11 cellular contexts compared by ENCODE assay signal in the genomic region with DNA sequence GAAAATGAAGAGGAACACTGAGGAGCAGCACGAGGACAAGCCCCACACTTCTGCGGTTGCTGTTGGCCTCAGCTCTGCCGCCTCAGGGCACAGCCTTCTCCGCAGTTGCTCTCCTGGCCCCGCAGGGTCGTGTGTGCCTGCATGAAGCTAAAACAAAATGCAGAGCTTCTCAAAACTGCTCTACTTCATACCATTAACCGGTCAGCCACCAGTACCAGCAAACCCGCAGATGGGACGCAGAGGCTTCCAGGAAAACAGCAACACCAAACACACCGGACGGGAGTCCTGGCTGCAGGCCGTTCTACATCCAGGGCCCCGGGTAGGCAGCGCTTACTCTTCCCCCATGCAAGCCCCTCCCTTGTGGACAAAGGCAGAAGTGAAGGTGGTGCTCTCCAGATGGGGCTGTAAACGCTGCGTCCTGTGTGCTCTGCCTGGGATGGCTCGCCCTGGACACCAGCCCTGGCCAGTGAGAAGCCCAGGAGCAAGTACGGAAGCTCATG. TPM values are rescaled to one million over a fixed set of nuclear protein-coding genes. Genes with fewer than 3 reads are reported as not detected.
DNase-seq lines count a peak whose midpoint lies in the region; ATAC-seq and TF ChIP-seq lines count a peak whose summit lies in the region.
"Had no signal": no experiment of that assay in that cellular context is flagged by ENCODE, and none has a peak within 500 bp of the region (broad histone marks: within the 10 kb centered on the region; RNA-seq: fewer than 3 reads in every experiment).

No MANE protein-coding gene starts in this region.

- intact Hi-C loops in A673 (cut with micrococcal nuclease; ENCODE audit: unreplicated experiment): loop anchor here (2.0 to 5.0 kb wide), 3 partner anchors 109 to 184 kb away; partner anchors contain the start of genes ACAP3, B3GALT6, PUSL1 and SDF4

- no peak overlapping the region for H2AFZ ChIP-seq in SK-N-SH (ENCODE audit: low read depth)

- peaks cover 0 to 23% of the 10 kb centered on the region in 2 donors for H3K27me3 Mint-ChIP-seq in effector memory CD8-positive, alpha-beta T cell

- H3K27me3 ChIP-seq in A673 (replicated peaks; ENCODE audit: insufficient read depth, low read depth, low read length, poor library complexity): no peaks in the 10 kb centered on the region
- 0 out of 2 replicates have a peak, but pooled peaks cover 6% of the 10 kb centered on the region for H3K27me3 ChIP-seq in SK-N-SH (ENCODE audit: insufficient read depth)

- H3K9me2 ChIP-seq in SK-N-SH: no peaks in the 10 kb centered on the region

- TF ChIP-seq EP300 in SK-N-SH (IDR thresholded peaks at IDR 0.05; ENCODE audit: borderline replicate concordance in 1 of 2, low read depth in 1 of 2, low read length in 1 of 2): no peak

- peaks cover 10% of the 10 kb centered on the region for H3F3A ChIP-seq in SK-N-SH (replicated peaks; ENCODE audit: insufficient read depth)

- H3K4me3 ChIP-seq in A673 (ENCODE audit: low read depth, low read length, poor library complexity, severe bottlenecking) (no peak overlapping the region), SK-N-SH (ENCODE audit: low read depth in 2 of 2, low read length in 1 of 2) (no peak overlapping the region)

- no peaks in the 10 kb centered on the region for H3K9me3 Mint-ChIP-seq in effector memory CD8-positive, alpha-beta T cell
- H3K9me3 Mint-ChIP-seq: stimulated activated naive CD8-positive, alpha-beta T cell treated with anti-CD3 and anti-CD28 coated beads, Interleukin-15, Interleukin-2, amounts not matched to agents 100 ng/mL and 50 ng/mL, for 24 hours had no signal

- TF ChIP-seq CTCF in A673 (conservative IDR thresholded peaks at IDR 0.05; ENCODE audit: low read depth, low read length) (no peak), SK-N-SH (IDR thresholded peaks at IDR 0.05) (no peak)

- H3K36me3 ChIP-seq in A673 (ENCODE audit: insufficient read depth, low read length, poor library complexity, severe bottlenecking) (no peaks in the 10 kb centered on the region), SK-N-SH (replicated peaks in 1 of 2; ENCODE audit: control insufficient read depth in 1 of 2, insufficient read depth in 2 of 2, low read length in 1 of 2) (no peaks in the 10 kb centered on the region)

- no peak overlapping the region for H3K27ac ChIP-seq in A673 (ENCODE audit: low read depth, low read length, poor library complexity, severe bottlenecking)
- H3K27ac ChIP-seq in SK-N-SH (ENCODE audit: low read depth in 2 of 2, low read length in 1 of 2): no peak overlapping the region
- H3K27ac ChIP-seq: SK-N-MC had no signal

- DNase-seq in A673 (ENCODE audit: low spot score): peak; percentile 44
- DNase-seq in EH (ENCODE audit: low read depth): peak; percentile 59
- DNase-seq in SK-N-SH: peak; percentile 61
- peak; percentile 44 for DNase-seq in left kidney (ENCODE audit: low read depth, low spot score)
- no peak for DNase-seq in effector memory CD8-positive, alpha-beta T cell
- no peak for DNase-seq in NCI-H146 (lab: John Stamatoyannopoulos, UW)
- DNase-seq: NCI-H2227 treated with DMSO at 0.1 percent for 48 hours had no signal

- WGBS in SK-N-SH (ENCODE audit: low lambda C conversion rate): 60% methylated on average over 16 of the region's 18 CpGs

- peaks cover 0 to 7% of the 10 kb centered on the region in 2 donors for H3K4me1 Mint-ChIP-seq in effector memory CD8-positive, alpha-beta T cell (ENCODE audit: low read depth in 2 of 2)

- ATAC-seq in effector memory CD8-positive, alpha-beta T cell (replicated peaks): no peak
- no peak for ATAC-seq in GM18498 (IDR thresholded peaks at IDR 0.05; ENCODE audit: unreplicated experiment)
- ATAC-seq in HG03442 (IDR thresholded peaks at IDR 0.05; ENCODE audit: unreplicated experiment): no peak

- BruUV-seq in A673 (replicated peaks; lab: Mats Ljungman, UMichigan): no TSS peak

- H4K20me1 ChIP-seq in SK-N-SH (ENCODE audit: insufficient read depth): no peaks in the 10 kb centered on the region

- peak overlapping the region in 1 of 2 donors; percentile 41 for H3K4me3 Mint-ChIP-seq in effector memory CD8-positive, alpha-beta T cell

- TF ChIP-seq RAD21 in SK-N-SH (IDR thresholded peaks at IDR 0.05; ENCODE audit: low read length): no peak

- CTCF ChIA-PET in A673 (lab: Charles Lee) (interaction anchor here (0.6 to 1.9 kb wide), 5 partner anchors 59 to 246 kb away, joined by 3 to 17 read pairs (median 5); partner anchors contain the start of gene SDF4), SK-N-SH (lab: Yijun Ruan, JAX) (interaction anchor here (0.6 to 7.2 kb wide), 51 partner anchors 7 to 249 kb away, joined by 3 to 131 read pairs (median 5); partner anchors contain the start of genes B3GALT6, C1QTNF12, SCNN1D and SDF4)

- no peak overlapping the region for H3K27ac Mint-ChIP-seq in effector memory CD8-positive, alpha-beta T cell
- H3K27ac Mint-ChIP-seq: stimulated activated naive CD8-positive, alpha-beta T cell treated with anti-CD3 and anti-CD28 coated beads, Interleukin-15, Interleukin-2, amounts not matched to agents 100 ng/mL and 50 ng/mL, for 24 hours had no signal

- H3K4me2 ChIP-seq in SK-N-SH: no peak overlapping the region

- no peaks in the 10 kb centered on the region for H3K36me3 Mint-ChIP-seq in effector memory CD8-positive, alpha-beta T cell (ENCODE audit: insufficient read depth)

- peaks cover 15% of the 10 kb centered on the region for H3K4me1 ChIP-seq in A673 (ENCODE audit: insufficient read depth, low read length, poor library complexity, severe bottlenecking)
- H3K4me1 ChIP-seq in SK-N-SH (ENCODE audit: control insufficient read depth in 1 of 2, insufficient read depth in 2 of 2, low read depth in 1 of 2, low read length in 1 of 2): peaks cover 0 to 11% of the 10 kb centered on the region in 2 experiments; a peak in 1 of 4 replicates

- H3K9ac ChIP-seq in SK-N-SH: no peak overlapping the region

- no peaks in the 10 kb centered on the region for H3K79me2 ChIP-seq in SK-N-SH (ENCODE audit: insufficient read depth)

- POLR2A ChIA-PET in A673 (lab: Charles Lee; ENCODE audit: low non-redundant PET): no interaction called here
- POLR2A ChIA-PET in SK-N-SH (lab: Yijun Ruan, JAX): interaction anchor here (0.7 to 0.9 kb wide), 3 partner anchors 108 to 167 kb away, joined by 3 read pairs; no protein-coding TSS in a partner anchor

- H3K9me3 ChIP-seq in A673 (ENCODE audit: low read depth, low read length, poor library complexity, severe bottlenecking) (no peaks in the 10 kb centered on the region), SK-N-SH (no peaks in the 10 kb centered on the region)

TF ChIP-seq in SK-N-SH, 30 proteins besides CTCF, POLR2A, EP300 and RAD21 (continues in another document):
- TF ChIP-seq, protein P1, sequence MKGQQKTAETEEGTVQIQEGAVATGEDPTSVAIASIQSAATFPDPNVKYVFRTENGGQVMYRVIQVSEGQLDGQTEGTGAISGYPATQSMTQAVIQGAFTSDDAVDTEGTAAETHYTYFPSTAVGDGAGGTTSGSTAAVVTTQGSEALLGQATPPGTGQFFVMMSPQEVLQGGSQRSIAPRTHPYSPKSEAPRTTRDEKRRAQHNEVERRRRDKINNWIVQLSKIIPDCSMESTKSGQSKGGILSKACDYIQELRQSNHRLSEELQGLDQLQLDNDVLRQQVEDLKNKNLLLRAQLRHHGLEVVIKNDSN (IDR thresholded peaks at IDR 0.05; ENCODE audit: borderline replicate concordance, low read depth): no peak
- TF ChIP-seq SIN3A (IDR thresholded peaks at IDR 0.05; ENCODE audit: borderline replicate concordance, low read depth, low read length) (no peak), NFIC (IDR thresholded peaks at IDR 0.05; ENCODE audit: borderline replicate concordance) (no peak), NRF1 (IDR thresholded peaks at IDR 0.05; ENCODE audit: low read depth, low read length) (no peak), FOXM1 (IDR thresholded peaks at IDR 0.05; ENCODE audit: low read depth) (no peak), ELF1 (IDR thresholded peaks at IDR 0.05) (no peak), JUND (IDR thresholded peaks at IDR 0.05) (no peak), SMC3 (IDR thresholded peaks at IDR 0.05; ENCODE audit: low read depth, low read length) (no peak)
- TF ChIP-seq, protein P2, sequence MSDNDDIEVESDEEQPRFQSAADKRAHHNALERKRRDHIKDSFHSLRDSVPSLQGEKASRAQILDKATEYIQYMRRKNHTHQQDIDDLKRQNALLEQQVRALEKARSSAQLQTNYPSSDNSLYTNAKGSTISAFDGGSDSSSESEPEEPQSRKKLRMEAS (IDR thresholded peaks at IDR 0.05; ENCODE audit: low read depth): no peak

RNA-seq across cellular contexts. Expression of gene C1orf159, which starts 7.1 kb away (rescaled TPM):
- 26.8 and 28.4 TPM in 2 replicates for total RNA-seq in A673 (2021)
- polyA plus RNA-seq in SK-N-SH (2012; rRNA removed): 10.1 and 10.2 TPM in 2 replicates
- polyA plus RNA-seq in SK-N-SH (2012; cell fraction: cytosol; rRNA removed): 3.0 and 4.9 TPM in 2 replicates
- polyA plus RNA-seq in SK-N-SH (2012; cell fraction: nucleus; rRNA removed): 57.7 and 66.0 TPM in 2 replicates

RNA-seq across cellular contexts. Expression of gene RNF223, which starts 48.9 kb away (rescaled TPM):
- total RNA-seq in A673 (2021): not detected in 2 replicates
- not detected in 2 replicates for polyA plus RNA-seq in SK-N-SH (2012; rRNA removed)
- polyA plus RNA-seq in SK-N-SH (2012; cell fraction: cytosol; rRNA removed): not detected in 2 replicates
- 0.04 TPM in 1 of 2 replicates, not detected in the other for polyA plus RNA-seq in SK-N-SH (2012; cell fraction: nucleus; rRNA removed)

RNA-seq across cellular contexts. Expression of gene TTLL10, which starts 50.6 kb away (rescaled TPM):
- total RNA-seq in A673 (2021): not detected in 2 replicates
- not detected in 2 replicates for polyA plus RNA-seq in SK-N-SH (2012; rRNA removed)
- polyA plus RNA-seq in SK-N-SH (2012; cell fraction: cytosol; rRNA removed): not detected in 2 replicates
- polyA plus RNA-seq in SK-N-SH (2012; cell fraction: nucleus; rRNA removed): not detected in 2 replicates

Comparison
In these comparisons a context has a peak if more than half of its experiments do, and no peak if none do; other contexts are left out.
1. DNase-seq: peak in A673 (single experiment), EH (single experiment), SK-N-SH (single experiment) and left kidney (single experiment); none in effector memory CD8-positive, alpha-beta T cell (0 of 3) and NCI-H146 (single experiment).